Comparison of ENCODE assay signal across 10 cellular contexts in genomic region chr11:64313491-64314145, GRCh38. TPM values are rescaled to one million over a fixed set of nuclear protein-coding genes. Genes with fewer than 3 reads are reported as not detected.
DNase-seq lines count a peak whose midpoint lies in the region; ATAC-seq and TF ChIP-seq lines count a peak whose summit lies in the region.
"Had no signal": no experiment of that assay in that cellular context is flagged by ENCODE, and none has a peak within 500 bp of the region (broad histone marks: within the 10 kb centered on the region; RNA-seq: fewer than 3 reads in every experiment).

No MANE protein-coding gene starts in this region.

- no peak overlapping the region for H3K4me2 ChIP-seq in BLaER1

- H3K4me3 ChIP-seq in BLaER1: no peak overlapping the region
- peak overlapping the region in 2 of 4 donors; percentile 20 to 27 for H3K4me3 ChIP-seq in gastrocnemius medialis
- H3K4me3 ChIP-seq in brain microvascular endothelial cell (ENCODE audit: low read depth, low read length): no peak overlapping the region

- peaks cover 40% of the 10 kb centered on the region for H3K36me3 Mint-ChIP-seq in activated CD8-positive, alpha-beta T cell treated with anti-CD3 and anti-CD28 coated beads for 36 hours (ENCODE audit: low read depth)
- H3K36me3 Mint-ChIP-seq in activated CD4-positive, alpha-beta T cell treated with anti-CD3 and anti-CD28 coated beads, Interleukin-2, amount 10 ng/mL, durations not matched to agents 24 days and 14 days (ENCODE audit: low read depth): peaks cover 43% of the 10 kb centered on the region

- peaks cover 49% of the 10 kb centered on the region for H4K20me1 ChIP-seq in BLaER1

- no peaks in the 10 kb centered on the region for H3K9me3 ChIP-seq in BLaER1
- H3K9me3 ChIP-seq in gastrocnemius medialis: no peaks in the 10 kb centered on the region

- intact Hi-C loops in activated CD8-positive, alpha-beta T cell treated with anti-CD3 and anti-CD28 coated beads for 36 hours (cut with micrococcal nuclease): no loop called here
- intact Hi-C loops in Right ventricle myocardium superior (cut with DNase I) (no loop called here), gastrocnemius medialis (cut with DNase I; ENCODE audit: low total_unique reads) (no loop called here)
- intact Hi-C loops in activated CD4-positive, alpha-beta T cell treated with anti-CD3 and anti-CD28 coated beads, Interleukin-2, amount 10 ng/mL, durations not matched to agents 24 days and 14 days (cut with micrococcal nuclease): no loop called here

- H3K9me3 Mint-ChIP-seq in activated CD8-positive, alpha-beta T cell treated with anti-CD3 and anti-CD28 coated beads for 36 hours: no peaks in the 10 kb centered on the region
- no peaks in the 10 kb centered on the region for H3K9me3 Mint-ChIP-seq in activated CD4-positive, alpha-beta T cell treated with anti-CD3 and anti-CD28 coated beads, Interleukin-2, amount 10 ng/mL, durations not matched to agents 24 days and 14 days

- no peak overlapping the region for H3K4me3 Mint-ChIP-seq in activated CD8-positive, alpha-beta T cell treated with anti-CD3 and anti-CD28 coated beads for 36 hours
- no peak overlapping the region for H3K4me3 Mint-ChIP-seq in activated CD4-positive, alpha-beta T cell treated with anti-CD3 and anti-CD28 coated beads, Interleukin-2, amount 10 ng/mL, durations not matched to agents 24 days and 14 days

- H3K4me1 Mint-ChIP-seq in activated CD8-positive, alpha-beta T cell treated with anti-CD3 and anti-CD28 coated beads for 36 hours (ENCODE audit: low read depth): peaks cover 32% of the 10 kb centered on the region
- H3K4me1 Mint-ChIP-seq in activated CD4-positive, alpha-beta T cell treated with anti-CD3 and anti-CD28 coated beads, Interleukin-2, amount 10 ng/mL, durations not matched to agents 24 days and 14 days: peaks cover 22% of the 10 kb centered on the region

- TF ChIP-seq POLR2A in gastrocnemius medialis (IDR thresholded peaks at IDR 0.05): no peak

- H3K36me3 ChIP-seq in BLaER1 (peaks cover 51% of the 10 kb centered on the region), gastrocnemius medialis (peaks cover 0 to 27% of the 10 kb centered on the region in 2 donors), brain microvascular endothelial cell (replicated peaks) (peaks cover 14% of the 10 kb centered on the region)

- no peak for TF ChIP-seq CTCF in activated CD8-positive, alpha-beta T cell treated with anti-CD3 and anti-CD28 coated beads for 36 hours (IDR thresholded peaks at IDR 0.05)
- TF ChIP-seq CTCF in gastrocnemius medialis (IDR thresholded peaks at IDR 0.05 in 4 of 5, conservative IDR thresholded peaks at IDR 0.05 in 1 of 5) (no peak), brain microvascular endothelial cell (IDR thresholded peaks at IDR 0.05; ENCODE audit: low read depth, low read length, missing control alignments) (no peak)

- H3K9ac ChIP-seq in BLaER1: peak overlapping the region; percentile 45; the same call in 1 of the 2 replicates

- H3K27me3 ChIP-seq in BLaER1 (no peaks in the 10 kb centered on the region), gastrocnemius medialis (no peaks in the 10 kb centered on the region), brain microvascular endothelial cell (replicated peaks) (no peaks in the 10 kb centered on the region)

- H3K27ac ChIP-seq in BLaER1 (no peak overlapping the region), gastrocnemius medialis (peak overlapping the region; percentile 71 to 85 (median 75)), brain microvascular endothelial cell (no peak overlapping the region)
- H3K27ac ChIP-seq: epithelial cell of prostate had no signal

- in situ Hi-C loops in gastrocnemius medialis (cut with MboI; ENCODE audit: low sequenced_read_pairs in 4 of 4) (no loop called here), brain microvascular endothelial cell (cut with HindIII; ENCODE audit: low pct_ligation_motif_present, low sequenced_read_pairs) (no loop called here)

- DNase-seq in activated CD8-positive, alpha-beta T cell treated with anti-CD3 and anti-CD28 coated beads for 36 hours: no peak
- peak; percentile 84 for DNase-seq in Right ventricle myocardium superior
- peak; percentile 39 to 79 for DNase-seq in gastrocnemius medialis
- DNase-seq in brain microvascular endothelial cell: no peak
- no peak for DNase-seq in activated CD4-positive, alpha-beta T cell treated with anti-CD3 and anti-CD28 coated beads, Interleukin-2, amount 10 ng/mL, durations not matched to agents 24 days and 14 days
- DNase-seq in stimulated activated CD4-positive, alpha-beta T cell treated with anti-CD3 and anti-CD28 coated beads, Interleukin-4, amount 100 ng/mL, for 24 hours: no peak
- DNase-seq: activated T-cell treated with anti-CD3 and anti-CD28 coated beads, Interleukin-2, amount 50 U/mL, for 1 hour had no signal

- H3K4me1 ChIP-seq in BLaER1: peaks cover 20% of the 10 kb centered on the region
- H3K4me1 ChIP-seq in gastrocnemius medialis: peaks cover 34 to 41% of the 10 kb centered on the region in 2 donors

- CTCF ChIA-PET in activated CD8-positive, alpha-beta T cell treated with anti-CD3 and anti-CD28 coated beads for 36 hours (lab: Charles Lee): no interaction called here

- H3K27ac Mint-ChIP-seq in activated CD8-positive, alpha-beta T cell treated with anti-CD3 and anti-CD28 coated beads for 36 hours: peak overlapping the region; percentile 71
- H3K27ac Mint-ChIP-seq in activated CD4-positive, alpha-beta T cell treated with anti-CD3 and anti-CD28 coated beads, Interleukin-2, amount 10 ng/mL, durations not matched to agents 24 days and 14 days: no peak overlapping the region

- no peak for ATAC-seq in activated CD8-positive, alpha-beta T cell treated with anti-CD3 and anti-CD28 coated beads for 36 hours
- ATAC-seq in Right ventricle myocardium superior (ENCODE audit: poor library complexity) (no peak), gastrocnemius medialis (no peak), HG03442 (IDR thresholded peaks at IDR 0.05; ENCODE audit: unreplicated experiment) (no peak)

- POLR2A ChIA-PET in activated CD8-positive, alpha-beta T cell treated with anti-CD3 and anti-CD28 coated beads for 36 hours (lab: Charles Lee): interaction anchor here (0.6 to 1.4 kb wide), 2 partner anchors 10 to 28 kb away, joined by 4 read pairs; no protein-coding TSS in a partner anchor

- H3K27me3 Mint-ChIP-seq in activated CD8-positive, alpha-beta T cell treated with anti-CD3 and anti-CD28 coated beads for 36 hours: no peaks in the 10 kb centered on the region
- H3K27me3 Mint-ChIP-seq in activated CD4-positive, alpha-beta T cell treated with anti-CD3 and anti-CD28 coated beads, Interleukin-2, amount 10 ng/mL, durations not matched to agents 24 days and 14 days: no peaks in the 10 kb centered on the region

RNA-seq across cellular contexts. Expression of gene TRMT112, which starts 3.7 kb away (rescaled TPM):
- 100 to 1,000 TPM; 197 TPM for total RNA-seq in activated CD8-positive, alpha-beta T cell treated with anti-CD3 and anti-CD28 coated beads for 36 hours
- total RNA-seq in Right ventricle myocardium superior: 97.5 TPM
- total RNA-seq in gastrocnemius medialis: 100 to 1,000 TPM; 133 to 226 (median 194) TPM
- total RNA-seq in activated CD4-positive, alpha-beta T cell treated with anti-CD3 and anti-CD28 coated beads, Interleukin-2, amount 10 ng/mL, durations not matched to agents 24 days and 14 days: 319 and 320 TPM in 2 replicates

RNA-seq across cellular contexts. Expression of gene PRDX5, which starts 4.3 kb away (rescaled TPM):
- total RNA-seq in activated CD8-positive, alpha-beta T cell treated with anti-CD3 and anti-CD28 coated beads for 36 hours: 100 to 1,000 TPM; 103 to 105 TPM
- total RNA-seq in Right ventricle myocardium superior (417 TPM), gastrocnemius medialis (100 to 1,000 TPM; 170 to 257 (median 219) TPM)
- 98.0 and 104 TPM in 2 replicates for total RNA-seq in activated CD4-positive, alpha-beta T cell treated with anti-CD3 and anti-CD28 coated beads, Interleukin-2, amount 10 ng/mL, durations not matched to agents 24 days and 14 days

RNA-seq across cellular contexts. Expression of gene ESRRA, which starts 8.3 kb away (rescaled TPM):
- total RNA-seq in activated CD8-positive, alpha-beta T cell treated with anti-CD3 and anti-CD28 coated beads for 36 hours: 10 to 100 TPM; 37.5 to 42.4 TPM
- total RNA-seq in Right ventricle myocardium superior (241 TPM), gastrocnemius medialis (100 to 1,000 TPM; 192 to 471 (median 260) TPM)
- 59.6 and 60.6 TPM in 2 replicates for total RNA-seq in activated CD4-positive, alpha-beta T cell treated with anti-CD3 and anti-CD28 coated beads, Interleukin-2, amount 10 ng/mL, durations not matched to agents 24 days and 14 days

RNA-seq across cellular contexts. Expression of gene CATSPERZ, which starts 13.5 kb away (rescaled TPM):
- under 1 TPM in 1 of 2 experiments, not detected in 1; 0.52 TPM for total RNA-seq in activated CD8-positive, alpha-beta T cell treated with anti-CD3 and anti-CD28 coated beads for 36 hours
- total RNA-seq in Right ventricle myocardium superior (not detected), gastrocnemius medialis (not detected)
- total RNA-seq in activated CD4-positive, alpha-beta T cell treated with anti-CD3 and anti-CD28 coated beads, Interleukin-2, amount 10 ng/mL, durations not matched to agents 24 days and 14 days: not detected in 2 replicates

RNA-seq across cellular contexts. Expression of gene KCNK4, which starts 22.5 kb away (rescaled TPM):
- total RNA-seq in activated CD8-positive, alpha-beta T cell treated with anti-CD3 and anti-CD28 coated beads for 36 hours: under 1 TPM in 1 of 2 experiments, not detected in 1; 0.23 TPM
- total RNA-seq in Right ventricle myocardium superior (not detected), gastrocnemius medialis (not detected)
- 0.23 and 0.24 TPM in 2 replicates for total RNA-seq in activated CD4-positive, alpha-beta T cell treated with anti-CD3 and anti-CD28 coated beads, Interleukin-2, amount 10 ng/mL, durations not matched to agents 24 days and 14 days

Comparison
In these comparisons a context has a peak if more than half of its experiments do, and no peak if none do; other contexts are left out.
1. H3K27ac ChIP-seq: peak in gastrocnemius medialis (4 of 4); none in BLaER1 (single experiment) and brain microvascular endothelial cell (single experiment).
2. DNase-seq: peak in Right ventricle myocardium superior (single experiment) and gastrocnemius medialis (2 of 2); none in activated CD8-positive, alpha-beta T cell treated with anti-CD3 and anti-CD28 coated beads for 36 hours (single experiment), brain microvascular endothelial cell (single experiment), activated CD4-positive, alpha-beta T cell treated with anti-CD3 and anti-CD28 coated beads, Interleukin-2, amount 10 ng/mL, durations not matched to agents 24 days and 14 days (single experiment) and stimulated activated CD4-positive, alpha-beta T cell treated with anti-CD3 and anti-CD28 coated beads, Interleukin-4, amount 100 ng/mL, for 24 hours (single experiment).